ENCODE assay signal across 8 cellular contexts in genomic region chr19:11179145-11179465, GRCh38. TPM values are rescaled to one million over a fixed set of nuclear protein-coding genes. Genes with fewer than 3 reads are reported as not detected.
A peak's percentile ranks its signal among the peaks of the same experiment; 100 is the strongest.
DNase-seq lines count a peak whose midpoint lies in the region; ATAC-seq, FAIRE-seq and TF ChIP-seq lines count a peak whose summit lies in the region.
"Not testable (repeated sequence)": the region's sequence is repeated elsewhere in the genome, so short reads cannot be mapped to it uniquely, and the experiment has no call there.
"Had no signal": no experiment of that assay in that cellular context is flagged by ENCODE, and none has a peak within 500 bp of the region (broad histone marks: within the 10 kb centered on the region; RNA-seq: fewer than 3 reads in every experiment).

No MANE protein-coding gene starts in this region.

- H3K36me3 ChIP-seq in HEK293 (ENCODE audit: control insufficient read depth in 2 of 2, insufficient read depth in 1 of 2, low read length in 2 of 2): peaks cover 0 to 42% of the 10 kb centered on the region in 2 experiments; a peak in 2 of 3 replicates
- peaks cover 36% of the 10 kb centered on the region; the same call in 2 of the 3 replicates for H3K36me3 ChIP-seq in K562 (ENCODE audit: control insufficient read depth, insufficient read depth, low read length)
- H3K36me3 ChIP-seq in gastroesophageal sphincter: peaks cover 0 to 69% of the 10 kb centered on the region in 2 donors
- peaks cover 49% of the 10 kb centered on the region for H3K36me3 ChIP-seq in osteoblast (ENCODE audit: insufficient read depth, low read length)
- not testable (repeated sequence) for H3K36me3 ChIP-seq in transverse colon

- not testable (repeated sequence) for TF ChIP-seq RAD21 in K562 (CRISPR knock-in tag; conservative IDR thresholded peaks at IDR 0.05 in 1 of 2, IDR thresholded peaks at IDR 0.05 in 1 of 2)

- not testable (repeated sequence) for H3K4me2 ChIP-seq in K562 (ENCODE audit: insufficient read depth, low read length); osteoblast (ENCODE audit: insufficient read depth, low read length)

- H3K9me3 Mint-ChIP-seq in stimulated activated effector memory CD8-positive, alpha-beta T cell treated with anti-CD3 and anti-CD28 coated beads, Interleukin-12 subunit alpha, Interleukin-12 subunit beta, amount 100 ng/mL, for 72 hours: not testable (repeated sequence)

- H3K9ac ChIP-seq in K562 (ENCODE audit: insufficient read depth in 1 of 2, low read depth in 2 of 2, low read length in 2 of 2): not testable (repeated sequence)

- in situ Hi-C loops in K562 (cut with MboI); transverse colon (cut with MboI; ENCODE audit: low pct_ligation_motif_present in 1 of 4, low pct_unique_long_range_greater_than_20kb in 1 of 4, low sequenced_read_pairs in 3 of 4): not testable (repeated sequence)

- not testable (repeated sequence) for FAIRE-seq in K562 (lab: Jason Lieb, UNC)

- H3K4me1 ChIP-seq in HEK293 (ENCODE audit: control insufficient read depth, insufficient read depth, low read length); K562 (replicated peaks in 1 of 2; ENCODE audit: control insufficient read depth in 2 of 2, insufficient read depth in 2 of 2, low read length in 2 of 2): not testable (repeated sequence)
- H3K4me1 ChIP-seq in gastroesophageal sphincter: peaks cover 2 to 61% (median 27%) of the 10 kb centered on the region in 3 donors
- H3K4me1 ChIP-seq in osteoblast (ENCODE audit: insufficient read depth, low read length): peaks cover 16% of the 10 kb centered on the region
- peaks cover 8 to 22% (median 15%) of the 10 kb centered on the region in 4 donors for H3K4me1 ChIP-seq in transverse colon

- not testable (repeated sequence) for H3K27me3 ChIP-seq in K562 (ENCODE audit: control insufficient read depth in 2 of 2, insufficient read depth in 2 of 2, low read length in 2 of 2); gastroesophageal sphincter; osteoblast (ENCODE audit: insufficient read depth, low read length); transverse colon

- TF ChIP-seq EP300 in K562 (IDR thresholded peaks at IDR 0.05; ENCODE audit: low read length); gastroesophageal sphincter (IDR thresholded peaks at IDR 0.05); transverse colon (IDR thresholded peaks at IDR 0.05; ENCODE audit: low read depth): not testable (repeated sequence)

- H4K20me1 ChIP-seq in K562 (replicated peaks; ENCODE audit: control insufficient read depth, insufficient read depth, low read length); osteoblast (ENCODE audit: insufficient read depth, low read length): not testable (repeated sequence)

- H3K4me3 Mint-ChIP-seq in stimulated activated effector memory CD8-positive, alpha-beta T cell treated with anti-CD3 and anti-CD28 coated beads, Interleukin-12 subunit alpha, Interleukin-12 subunit beta, amount 100 ng/mL, for 72 hours: peak overlapping the region; percentile 24

- not testable (repeated sequence) for H2AFZ ChIP-seq in K562 (ENCODE audit: low read depth, low read length); osteoblast (ENCODE audit: low read length)

- peaks cover 17% of the 10 kb centered on the region for H3K4me1 Mint-ChIP-seq in stimulated activated effector memory CD8-positive, alpha-beta T cell treated with anti-CD3 and anti-CD28 coated beads, Interleukin-12 subunit alpha, Interleukin-12 subunit beta, amount 100 ng/mL, for 72 hours

- BruUV-seq in K562 (replicated peaks; lab: Mats Ljungman, UMichigan): not testable (repeated sequence)

- not testable (repeated sequence) for H3K36me3 Mint-ChIP-seq in stimulated activated effector memory CD8-positive, alpha-beta T cell treated with anti-CD3 and anti-CD28 coated beads, Interleukin-12 subunit alpha, Interleukin-12 subunit beta, amount 100 ng/mL, for 72 hours

- H3K27ac ChIP-seq in HEK293 (ENCODE audit: extremely low read depth, low read depth, low read length); K562 (ENCODE audit: extremely low read depth, low read depth, low read length): not testable (repeated sequence)
- H3K27ac ChIP-seq in RWPE1 (peak overlapping the region; percentile 40; the same call in 1 of the 2 replicates), gastroesophageal sphincter (peak overlapping the region; percentile 13 to 96 (median 90)), osteoblast (ENCODE audit: low read depth, low read length) (peak overlapping the region; percentile 55), transverse colon (peak overlapping the region; percentile 52 to 96 (median 78))

- intact Hi-C loops in K562 (cut with micrococcal nuclease); transverse colon (cut with DNase I; ENCODE audit: low total_unique reads): not testable (repeated sequence)

- CTCF ChIA-PET in HEK293 (lab: Yijun Ruan, JAX): interaction anchor here (2.0 kb wide), 1 partner anchor 63 kb away, joined by 5 read pairs; no protein-coding TSS in a partner anchor
- CTCF ChIA-PET in RWPE1 (lab: Yijun Ruan, JAX); K562 (lab: Yijun Ruan, JAX; ENCODE audit: low intra/inter-chr PET ratio): not testable (repeated sequence)

- H3K79me2 ChIP-seq in K562 (ENCODE audit: control insufficient read depth, insufficient read depth, low read length): not testable (repeated sequence)
- peaks cover 38% of the 10 kb centered on the region for H3K79me2 ChIP-seq in osteoblast (ENCODE audit: insufficient read depth, low read length)

- not testable (repeated sequence) for TF ChIP-seq CTCF in HEK293 (tag by site-specific recombination; IDR thresholded peaks at IDR 0.05); RWPE1 (conservative IDR thresholded peaks at IDR 0.05; ENCODE audit: low read depth); K562 (IDR thresholded peaks at IDR 0.05 in 2 of 3, conservative IDR thresholded peaks at IDR 0.05 in 1 of 3; ENCODE audit: insufficient read depth in 2 of 3, low read depth in 1 of 3, low read length in 3 of 3); gastroesophageal sphincter (IDR thresholded peaks at IDR 0.05); osteoblast (IDR thresholded peaks at IDR 0.05; ENCODE audit: extremely low read depth, low read depth, low read length); transverse colon (IDR thresholded peaks at IDR 0.05)

- ATAC-seq in K562; gastroesophageal sphincter; stimulated activated effector memory CD8-positive, alpha-beta T cell treated with anti-CD3 and anti-CD28 coated beads, Interleukin-12 subunit alpha, Interleukin-12 subunit beta, amount 100 ng/mL, for 72 hours: not testable (repeated sequence)

- DNase-seq in RWPE1 (ENCODE audit: low spot score); K562 (ENCODE audit: extremely low read depth in 1 of 4, low spot score in 3 of 4); osteoblast (ENCODE audit: insufficient read length, low spot score, missing footprints); stimulated activated effector memory CD8-positive, alpha-beta T cell treated with anti-CD3 and anti-CD28 coated beads, Interleukin-12 subunit alpha, Interleukin-12 subunit beta, amount 100 ng/mL, for 72 hours (ENCODE audit: low spot score in 2 of 2); transverse colon: not testable (repeated sequence)

- POLR2A ChIA-PET in HEK293 (lab: Yijun Ruan, JAX): interaction anchor here (0.8 to 1.1 kb wide), 2 partner anchors 9 to 11 kb away, joined by 3 read pairs; no protein-coding TSS in a partner anchor
- POLR2A ChIA-PET in RWPE1 (lab: Yijun Ruan, JAX; ENCODE audit: low non-redundant PET); K562 (lab: Yijun Ruan, JAX): not testable (repeated sequence)

- not testable (repeated sequence) for H3K9me1 ChIP-seq in K562 (ENCODE audit: control insufficient read depth, insufficient read depth, low read length)

- TF ChIP-seq POLR2A in K562 (conservative IDR thresholded peaks at IDR 0.05); gastroesophageal sphincter (IDR thresholded peaks at IDR 0.05); transverse colon (IDR thresholded peaks at IDR 0.05): not testable (repeated sequence)

- WGBS in K562 (ENCODE audit: insufficient coverage, low coverage, missing lambda C conversion rate): 100% methylated on average over 3 of the region's 9 CpGs
- WGBS in gastroesophageal sphincter (ENCODE audit: low coverage in 1 of 2), 2 donors: 78% methylated on average over 9 of the region's 9 CpGs; no CpG with 5 or more reads in 1 of the 2 donors
- WGBS in transverse colon (ENCODE audit: low coverage in 1 of 2), 2 donors: 77 to 83% methylated on average over 1 to 9 of the region's 9 CpGs

- not testable (repeated sequence) for H3K4me3 ChIP-seq in HEK293 (ENCODE audit: low read depth, low read length); K562; gastroesophageal sphincter; osteoblast (ENCODE audit: insufficient read depth, low read length); transverse colon

- H3K9me3 ChIP-seq in HEK293 (ENCODE audit: control insufficient read depth, insufficient read depth, low read depth, low read length); K562 (replicated peaks; ENCODE audit: control insufficient read depth, insufficient read depth, low read depth, low read length); gastroesophageal sphincter; osteoblast (ENCODE audit: low read depth, low read length); transverse colon: not testable (repeated sequence)

- peak overlapping the region; percentile 10 for H3K27ac Mint-ChIP-seq in stimulated activated effector memory CD8-positive, alpha-beta T cell treated with anti-CD3 and anti-CD28 coated beads, Interleukin-12 subunit alpha, Interleukin-12 subunit beta, amount 100 ng/mL, for 72 hours

RNA-seq across cellular contexts. Expression of gene KANK2, which starts 18.2 kb away (rescaled TPM):
- total RNA-seq in K562 (2011; cell fraction: chromatin; rRNA removed; ENCODE audit: low replicate concordance): 29.2 and 60.7 TPM in 2 replicates
- 29.0 and 31.2 TPM in 2 replicates for total RNA-seq in K562 (2011; cell fraction: nucleolus; rRNA removed)
- 30.1 and 39.5 TPM in 2 replicates for total RNA-seq in K562 (2011; cell fraction: nucleoplasm; rRNA removed)
- 32.2 and 41.2 TPM in 2 replicates for total RNA-seq in K562 (2014; rRNA removed)
- total RNA-seq in K562 (2014; rRNA removed; fragmentation: Illumina TruSeq; extraction: Trizol): 12.7 and 13.9 TPM in 2 replicates
- total RNA-seq in K562 (2015; rRNA removed; fragmentation: Illumina TruSeq; extraction: Trizol): 19.8 and 21.3 TPM in 2 replicates
- total RNA-seq in K562 (2021): 36.0 and 37.5 TPM in 2 replicates
- polyA plus RNA-seq in K562 (2011; rRNA removed): 10.8 and 13.5 TPM in 2 replicates
- polyA plus RNA-seq in K562 (2011; cell fraction: cytosol; rRNA removed): 9.4 and 26.1 TPM in 2 replicates
- 15.1 and 27.0 TPM in 2 replicates for polyA plus RNA-seq in K562 (2011; cell fraction: nucleus; rRNA removed)
- 30.1 and 49.8 TPM in 2 replicates for polyA plus RNA-seq in K562 (2012)
- polyA plus RNA-seq in K562 (2014; fragmentation: Illumina TruSeq; extraction: Trizol): 47.7 and 47.8 TPM in 2 replicates
- 1 to 10 TPM; 4.4 to 5.6 TPM for polyA plus RNA-seq in K562 (2014; fragmentation: Nextera tagmentation; extraction: Ambion mirVana)
- polyA plus RNA-seq in K562 (2014; rRNA removed): 17.4 and 24.6 TPM in 2 replicates
- polyA minus RNA-seq in K562 (2011; rRNA and poly(A)+ RNA removed): 7.2 and 12.8 TPM in 2 replicates
- polyA minus RNA-seq in K562 (2011; cell fraction: cytosol; rRNA and poly(A)+ RNA removed): 18.5 and 26.0 TPM in 2 replicates
- polyA minus RNA-seq in K562 (2011; cell fraction: nucleus; rRNA and poly(A)+ RNA removed): 6.7 and 6.9 TPM in 2 replicates
- 1,000 to 10,000 TPM in 3 of 4 donors, 100 to 1,000 TPM in 1; 913 to 1,808 (median 1,065) TPM for total RNA-seq in gastroesophageal sphincter
- 253 and 295 TPM in 2 replicates for total RNA-seq in osteoblast
- 100 to 1,000 TPM; 145 to 339 (median 243) TPM for total RNA-seq in transverse colon
- polyA plus RNA-seq: IgD-negative memory B cell had no signal

RNA-seq across cellular contexts. Expression of gene SPC24, which starts 23.5 kb away (rescaled TPM):
- 42.4 and 88.4 TPM in 2 replicates for total RNA-seq in K562 (2011; cell fraction: chromatin; rRNA removed; ENCODE audit: low replicate concordance)
- total RNA-seq in K562 (2011; cell fraction: nucleolus; rRNA removed): 65.7 and 76.1 TPM in 2 replicates
- total RNA-seq in K562 (2011; cell fraction: nucleoplasm; rRNA removed): 69.6 and 78.4 TPM in 2 replicates
- total RNA-seq in K562 (2014; rRNA removed) (154 and 188 TPM in 2 replicates), K562 (2014; rRNA removed; fragmentation: Illumina TruSeq; extraction: Trizol) (72.8 and 75.2 TPM in 2 replicates), K562 (2015; rRNA removed; fragmentation: Illumina TruSeq; extraction: Trizol) (82.0 and 82.5 TPM in 2 replicates), K562 (2021) (106 and 111 TPM in 2 replicates), gastroesophageal sphincter (1 to 10 TPM; 4.2 to 6.8 (median 5.7) TPM), osteoblast (5.4 and 6.5 TPM in 2 replicates), transverse colon (10 to 100 TPM in 1 of 4 donors, 1 to 10 TPM in 1, not detected in 2; 2.6 to 47.4 TPM)
- polyA plus RNA-seq in K562 (2011; rRNA removed) (44.3 and 52.6 TPM in 2 replicates), K562 (2014; fragmentation: Illumina TruSeq; extraction: Trizol) (39.1 and 41.6 TPM in 2 replicates), K562 (2014; fragmentation: Nextera tagmentation; extraction: Ambion mirVana) (10 to 100 TPM; 18.2 to 26.8 TPM), K562 (2014; rRNA removed) (60.9 and 66.7 TPM in 2 replicates)
- polyA plus RNA-seq in K562 (2011; cell fraction: cytosol; rRNA removed): 44.2 and 55.5 TPM in 2 replicates
- 63.2 and 80.4 TPM in 2 replicates for polyA plus RNA-seq in K562 (2011; cell fraction: nucleus; rRNA removed)
- 45.4 and 60.6 TPM in 2 replicates for polyA plus RNA-seq in K562 (2012)
- 102 and 155 TPM in 2 replicates for polyA minus RNA-seq in K562 (2011; rRNA and poly(A)+ RNA removed)
- polyA minus RNA-seq in K562 (2011; cell fraction: cytosol; rRNA and poly(A)+ RNA removed): 81.5 and 101 TPM in 2 replicates
- polyA minus RNA-seq in K562 (2011; cell fraction: nucleus; rRNA and poly(A)+ RNA removed): 28.3 and 31.5 TPM in 2 replicates
- polyA plus RNA-seq: IgD-negative memory B cell had no signal
